13 cellular contexts compared by ENCODE assay signal in the genomic region with DNA sequence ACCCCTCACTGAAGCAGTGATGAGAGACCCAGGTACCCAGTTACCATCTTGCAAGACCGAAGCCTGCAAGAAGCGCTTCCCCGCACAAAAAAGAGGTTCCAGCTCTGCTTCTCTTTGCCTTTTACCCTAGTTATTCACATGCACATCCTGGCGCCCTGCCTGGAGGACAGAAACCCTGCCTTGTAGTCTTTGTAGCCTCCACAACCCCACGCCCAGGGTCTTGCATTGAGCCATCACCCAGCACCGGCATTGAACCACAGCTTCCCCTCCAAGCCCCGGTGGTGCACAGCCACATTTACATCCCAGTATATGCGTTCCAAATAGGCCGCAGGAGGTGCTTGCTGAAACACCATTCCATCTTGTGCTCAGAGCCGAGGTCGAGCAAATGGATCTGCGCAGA.
"Had no signal": no experiment of that assay in that cellular context is flagged by ENCODE, and none has a peak within 500 bp of the region (broad histone marks: within the 10 kb centered on the region; RNA-seq: fewer than 3 reads in every experiment).

No MANE protein-coding gene starts in this region.

- H3K27ac Mint-ChIP-seq: dendritic cell treated with granulocyte-macrophage colony-stimulating factor and Interleukin-4, amounts not matched to agents 40 ng/mL and 50 ng/mL, for 4 days; naive thymus-derived CD4-positive, alpha-beta T cell; stimulated activated memory B cell treated with anti-CD40 and anti-IgM and Interleukin-4, amounts not matched to agents 10 μg/mL and 1 μg/mL and 100 μg/mL, for 72 hours; stimulated activated naive CD8-positive, alpha-beta T cell treated with anti-CD3 and anti-CD28 coated beads, Interleukin-15, amount 100 ng/mL, for 72 hours had no signal

- H3K9me3 Mint-ChIP-seq: dendritic cell treated with granulocyte-macrophage colony-stimulating factor and Interleukin-4, amounts not matched to agents 40 ng/mL and 50 ng/mL, for 4 days; naive thymus-derived CD4-positive, alpha-beta T cell; stimulated activated memory B cell treated with anti-CD40 and anti-IgM and Interleukin-4, amounts not matched to agents 10 μg/mL and 1 μg/mL and 100 μg/mL, for 72 hours; stimulated activated naive CD8-positive, alpha-beta T cell treated with anti-CD3 and anti-CD28 coated beads, Interleukin-15, amount 100 ng/mL, for 72 hours had no signal

- H3K4me1 Mint-ChIP-seq: naive thymus-derived CD4-positive, alpha-beta T cell; stimulated activated memory B cell treated with anti-CD40 and anti-IgM and Interleukin-4, amounts not matched to agents 10 μg/mL and 1 μg/mL and 100 μg/mL, for 72 hours; stimulated activated naive CD8-positive, alpha-beta T cell treated with anti-CD3 and anti-CD28 coated beads, Interleukin-15, amount 100 ng/mL, for 72 hours had no signal

- H3K4me3 Mint-ChIP-seq: dendritic cell treated with granulocyte-macrophage colony-stimulating factor and Interleukin-4, amounts not matched to agents 40 ng/mL and 50 ng/mL, for 4 days; naive thymus-derived CD4-positive, alpha-beta T cell; stimulated activated memory B cell treated with anti-CD40 and anti-IgM and Interleukin-4, amounts not matched to agents 10 μg/mL and 1 μg/mL and 100 μg/mL, for 72 hours; stimulated activated naive CD8-positive, alpha-beta T cell treated with anti-CD3 and anti-CD28 coated beads, Interleukin-15, amount 100 ng/mL, for 72 hours had no signal

- ATAC-seq: foreskin keratinocyte; naive thymus-derived CD4-positive, alpha-beta T cell; sciatic nerve; stimulated activated memory B cell treated with anti-CD40 and anti-IgM and Interleukin-4, amounts not matched to agents 10 μg/mL and 1 μg/mL and 100 μg/mL, for 72 hours; stimulated activated naive CD8-positive, alpha-beta T cell treated with anti-CD3 and anti-CD28 coated beads, Interleukin-15, amount 100 ng/mL, for 72 hours; upper lobe of right lung had no signal

- DNase-seq: erythroblast; foreskin keratinocyte; kidney glomerular epithelial cell; naive thymus-derived CD4-positive, alpha-beta T cell; stimulated activated CD4-positive, alpha-beta T cell treated with anti-CD3 and anti-CD28 coated beads, Interleukin-15, amount 100 ng/mL, for 24 hours; stimulated activated CD4-positive, alpha-beta T cell treated with anti-CD3 and anti-CD28 coated beads, Interleukin-1b, Interleukin-23, amount 100 ng/mL, for 48 hours; stimulated activated CD4-positive, alpha-beta T cell treated with anti-CD3 and anti-CD28 coated beads, Interleukin-4, amount 100 ng/mL, for 24 hours; stimulated activated naive CD8-positive, alpha-beta T cell treated with anti-CD3 and anti-CD28 coated beads, Interleukin-15, amount 100 ng/mL, for 72 hours; testis; upper lobe of right lung had no signal

- H3K36me3 Mint-ChIP-seq: naive thymus-derived CD4-positive, alpha-beta T cell; stimulated activated memory B cell treated with anti-CD40 and anti-IgM and Interleukin-4, amounts not matched to agents 10 μg/mL and 1 μg/mL and 100 μg/mL, for 72 hours had no signal
